ENCODE assay signal across 8 cellular contexts in the genomic region with DNA sequence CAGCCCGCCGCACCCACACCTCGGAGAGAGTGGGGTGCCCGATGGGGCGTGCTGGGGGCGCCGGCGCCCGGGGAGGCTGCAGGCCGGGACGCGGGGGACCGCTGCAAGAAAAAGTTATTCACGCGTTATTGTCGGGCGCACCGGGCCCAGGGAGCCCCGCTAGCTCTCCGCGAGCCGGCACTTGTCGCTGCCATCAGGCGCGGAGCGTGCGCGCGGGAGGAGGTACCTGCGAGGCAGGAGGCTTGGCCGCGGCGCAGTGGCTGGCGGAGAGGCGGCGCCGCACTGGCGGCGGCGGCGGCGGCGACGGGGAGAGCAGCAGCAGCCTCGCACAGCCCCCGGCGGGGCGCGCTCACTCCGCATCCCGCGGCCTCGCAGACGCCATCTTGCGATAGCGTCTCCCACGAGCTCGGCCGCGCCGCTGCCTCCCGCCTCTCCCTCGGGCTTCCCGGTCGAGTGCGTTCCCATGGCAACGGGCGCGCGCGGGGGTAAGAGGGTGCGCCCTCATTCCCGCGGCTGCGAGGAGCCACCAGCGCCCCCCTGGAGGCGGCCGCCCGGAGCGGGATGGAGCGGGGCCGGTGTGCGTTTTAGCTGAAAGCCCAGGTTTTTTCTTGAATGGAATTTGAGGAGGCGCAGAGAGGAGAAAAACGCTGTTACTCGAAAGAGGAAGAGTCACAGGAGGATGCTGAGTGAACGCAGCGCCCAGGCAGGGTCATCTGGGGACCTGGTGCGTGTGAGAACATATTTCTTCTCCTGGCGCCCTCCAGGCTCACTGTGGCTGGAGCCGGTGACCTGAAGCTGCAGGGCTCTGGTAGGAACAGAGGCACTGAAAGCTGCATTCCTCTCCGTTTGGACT.
DNase-seq lines count a peak whose midpoint lies in the region; ATAC-seq and TF ChIP-seq lines count a peak whose summit lies in the region.

A gene with protein sequence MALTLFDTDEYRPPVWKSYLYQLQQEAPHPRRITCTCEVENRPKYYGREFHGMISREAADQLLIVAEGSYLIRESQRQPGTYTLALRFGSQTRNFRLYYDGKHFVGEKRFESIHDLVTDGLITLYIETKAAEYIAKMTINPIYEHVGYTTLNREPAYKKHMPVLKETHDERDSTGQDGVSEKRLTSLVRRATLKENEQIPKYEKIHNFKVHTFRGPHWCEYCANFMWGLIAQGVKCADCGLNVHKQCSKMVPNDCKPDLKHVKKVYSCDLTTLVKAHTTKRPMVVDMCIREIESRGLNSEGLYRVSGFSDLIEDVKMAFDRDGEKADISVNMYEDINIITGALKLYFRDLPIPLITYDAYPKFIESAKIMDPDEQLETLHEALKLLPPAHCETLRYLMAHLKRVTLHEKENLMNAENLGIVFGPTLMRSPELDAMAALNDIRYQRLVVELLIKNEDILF (minus strand): TSS at position 402 of the 853 bp plus-strand sequence. CDS start 469 bp downstream, outside the sequence.

- TF ChIP-seq CTCF in GM12873 (IDR thresholded peaks at IDR 0.05; ENCODE audit: insufficient read depth, low read depth, low read length, missing control alignments) (peak; percentile 8), choroid plexus epithelial cell (conservative IDR thresholded peaks at IDR 0.05; ENCODE audit: low read depth, low read length) (no peak)

- H3K4me3 ChIP-seq in choroid plexus epithelial cell (ENCODE audit: low read depth, low read length) = peak within 1 kb of the TSS; percentile 64

- ATAC-seq in HG02678 (IDR thresholded peaks at IDR 0.05; ENCODE audit: unreplicated experiment) = peak; percentile 82

- DNase-seq in NCI-H2081 treated with DMSO at 0.1 percent for 48 hours (lab: John Stamatoyannopoulos, UW) = peak; percentile 51
- peak; percentile 45 to 54 for DNase-seq in activated CD4-positive, alpha-beta T cell treated with anti-CD3 and anti-CD28 coated beads for 24 hours (ENCODE audit: low read depth in 2 of 2)
- DNase-seq in choroid plexus epithelial cell (ENCODE audit: low read depth) = peak; percentile 52
- DNase-seq in left kidney (ENCODE audit: low read depth, low spot score) = peak; percentile 96
- DNase-seq in stimulated activated CD4-positive, alpha-beta T cell treated with anti-CD3 and anti-CD28 coated beads, Interleukin-1b, Interleukin-23, amount 100 ng/mL, for 4 hours (ENCODE audit: low read depth in 2 of 2) = peak; percentile 41 to 56
- no peak for DNase-seq in SKM-1 (lab: John Stamatoyannopoulos, UW; ENCODE audit: unreplicated experiment)
